Comparison of ENCODE assay signal across 31 cellular contexts in the genomic region with DNA sequence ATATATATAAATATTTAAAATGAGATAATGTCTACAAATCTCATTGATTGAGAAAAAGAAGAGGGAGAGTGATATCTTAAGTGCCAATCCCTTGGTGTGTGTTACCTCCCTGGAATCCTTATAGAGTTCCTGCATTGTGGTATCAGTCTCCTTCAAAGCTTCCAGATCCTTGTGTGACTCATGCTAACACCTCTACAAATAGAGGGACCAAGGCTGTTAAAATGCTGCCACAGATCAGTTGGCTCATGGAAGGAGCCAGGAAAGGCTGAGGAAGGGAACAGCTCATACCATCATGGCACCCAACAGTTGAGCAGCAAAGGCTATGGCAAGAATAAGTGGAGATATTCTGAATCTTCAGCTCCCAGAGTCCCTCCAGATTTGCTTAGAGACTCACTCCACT.
"Had no signal": no experiment of that assay in that cellular context is flagged by ENCODE, and none has a peak within 500 bp of the region (broad histone marks: within the 10 kb centered on the region; RNA-seq: fewer than 3 reads in every experiment).

No MANE protein-coding gene starts in this region.

- ATAC-seq: activated CD8-positive, alpha-beta T cell treated with anti-CD3 and anti-CD28 coated beads for 36 hours; activated T-cell treated with anti-CD3 and anti-CD28 coated beads, Interleukin-2, amount 50 U/mL, for 72 hours; activated T-helper 17 cell treated with anti-CD3 and anti-CD28 coated beads, Interleukin-2, amount 50 U/mL, for 72 hours; body of pancreas had no signal

- DNase-seq: activated CD4-positive, alpha-beta T cell treated with anti-CD3 and anti-CD28 coated beads for 1 hour; activated CD4-positive, alpha-beta T cell treated with anti-CD3 and anti-CD28 coated beads, Interleukin-2, amount 10 ng/mL, durations not matched to agents 24 days and 14 days; activated CD4-positive, alpha-beta T cell treated with anti-CD3 and anti-CD28 coated beads, Interleukin-2, amount 50 U/mL, for 4 hours; activated CD4-positive, CD25-positive, alpha-beta regulatory T cell; activated CD8-positive, alpha-beta T cell treated with anti-CD3 and anti-CD28 coated beads for 36 hours; activated effector memory CD4-positive, alpha-beta T cell treated with anti-CD3 and anti-CD28 coated beads, Interleukin-2, amount 50 U/mL, for 16 hours; activated naive CD4-positive, alpha-beta T cell; activated naive CD4-positive, alpha-beta T cell treated with anti-CD3 and anti-CD28 coated beads, Interleukin-2, amount 50 U/mL, for 16 hours; activated naive CD8-positive, alpha-beta T cell treated with anti-CD3 and anti-CD28 coated beads for 36 hours; activated T-cell treated with anti-CD3 and anti-CD28 coated beads, Interleukin-2, amount 50 U/mL, for 1 hour; activated T-cell treated with anti-CD3 and anti-CD28 coated beads, Interleukin-2, amount 50 U/mL, for 72 hours; amygdala; body of pancreas; Karpas-422; MG63; NCI-H1048; NCI-H1105 treated with DMSO at 0.1 percent for 48 hours; NCI-H1436; NCI-H1694; NCI-H1930; NCI-H2081 treated with DMSO at 0.1 percent for 48 hours; NCI-H226; NCI-H446 treated with DMSO at 0.1 percent for 48 hours; NCI-H524 treated with DMSO at 0.1 percent for 48 hours; NK-92 treated with Interleukin-12 subunit alpha and Interleukin-12 subunit beta, amount 100 ng/mL, for 24 hours; PC-9; SHP77; SJCRH30; T1000; WERI-Rb-1 had no signal
